In genomic region chr10:3687510-3688081, GRCh38 we compare ENCODE assay signal across 27 cellular contexts.
DNase-seq lines count a peak whose midpoint lies in the region; ATAC-seq, FAIRE-seq and TF ChIP-seq lines count a peak whose summit lies in the region.
"Had no signal": no experiment of that assay in that cellular context is flagged by ENCODE, and none has a peak within 500 bp of the region (broad histone marks: within the 10 kb centered on the region; RNA-seq: fewer than 3 reads in every experiment).

No MANE protein-coding gene starts in this region.

- no peaks in the 10 kb centered on the region for H3K36me3 ChIP-seq in bronchial epithelial cell (ENCODE audit: control insufficient read depth, insufficient read depth, low read length)
- H3K36me3 ChIP-seq in BE2C: no peaks in the 10 kb centered on the region
- H3K36me3 ChIP-seq: BLaER1 had no signal

- FAIRE-seq in bronchial epithelial cell (lab: Jason Lieb, UNC): no peak
- FAIRE-seq: A204.1, GM12878, HepG2 had no signal

- no peaks in the 10 kb centered on the region for H3K4me1 ChIP-seq in BE2C
- H3K4me1 ChIP-seq: BLaER1 had no signal

- DNase-seq in AG08395 (ENCODE audit: low spot score) (peak; percentile 10), ELR (ENCODE audit: low read depth) (peak; percentile 7), bronchial epithelial cell (ENCODE audit: low read depth) (peak; percentile 20), left cardiac atrium (no peak), SHP77 treated with DMSO at 0.1 percent for 48 hours (lab: John Stamatoyannopoulos, UW) (no peak), NCI-H1048 (lab: John Stamatoyannopoulos, UW) (no peak), BE2C (no peak)
- DNase-seq: CD4-positive, alpha-beta T cell; COR-L47; DMS79; GOT3; HCEC 1CT; KBM-7; MM.1S; NCI-H1092 treated with DMSO at 0.1 percent for 48 hours; NCI-H1436 treated with DMSO at 0.1 percent for 48 hours; NCI-H1930; NCI-H2227 treated with DMSO at 0.1 percent for 48 hours; NCI-H510A treated with DMSO at 0.1 percent for 48 hours; NCI-H748 treated with DMSO at 0.1 percent for 48 hours; NK-92 treated with Interleukin-12 subunit alpha and Interleukin-12 subunit beta, amount 100 ng/mL, for 24 hours had no signal

- ATAC-seq in left cardiac atrium: peak; percentile 50 to 79
- ATAC-seq in GM19467 (IDR thresholded peaks at IDR 0.05; ENCODE audit: unreplicated experiment): no peak
- ATAC-seq: GM12878, HepG2, Panc1 had no signal

- no peaks in the 10 kb centered on the region for H3K27me3 ChIP-seq in bronchial epithelial cell (ENCODE audit: control insufficient read depth, insufficient read depth, low read length)
- no peaks in the 10 kb centered on the region for H3K27me3 ChIP-seq in BE2C
- H3K27me3 ChIP-seq: BLaER1 had no signal

- no peaks in the 10 kb centered on the region for H3K9me3 ChIP-seq in BE2C
- H3K9me3 ChIP-seq: BLaER1 had no signal

- intact Hi-C loops in left cardiac atrium (cut with DNase I): no loop called here

- TF ChIP-seq CTCF in bronchial epithelial cell (IDR thresholded peaks at IDR 0.05; ENCODE audit: insufficient read depth, low read length, severe bottlenecking) (no peak), BE2C (IDR thresholded peaks at IDR 0.05; ENCODE audit: low read depth, low read length) (no peak)

- H3K4me3 ChIP-seq in bronchial epithelial cell (ENCODE audit: low read depth, low read length) (no peak overlapping the region), BE2C (ENCODE audit: low read depth, low read length) (no peak overlapping the region)
- H3K4me3 ChIP-seq: BLaER1, GM12878 had no signal

Comparison
In these comparisons a context has a peak if more than half of its experiments do, and no peak if none do; other contexts are left out.
1. DNase-seq: peak in AG08395 (single experiment), ELR (single experiment) and bronchial epithelial cell (single experiment); none in left cardiac atrium (single experiment), SHP77 treated with DMSO at 0.1 percent for 48 hours (single experiment), NCI-H1048 (single experiment) and BE2C (single experiment).